11 cellular contexts compared by ENCODE assay signal in genomic region chr17:68288375-68288774, GRCh38. TPM values are rescaled to one million over a fixed set of nuclear protein-coding genes. Genes with fewer than 3 reads are reported as not detected.
DNase-seq lines count a peak whose midpoint lies in the region; ATAC-seq and TF ChIP-seq lines count a peak whose summit lies in the region.
"Had no signal": no experiment of that assay in that cellular context is flagged by ENCODE, and none has a peak within 500 bp of the region (broad histone marks: within the 10 kb centered on the region; RNA-seq: fewer than 3 reads in every experiment).

No MANE protein-coding gene starts in this region.

- no peaks in the 10 kb centered on the region for H3K27me3 Mint-ChIP-seq in CD4-positive, alpha-beta T cell
- peaks cover 63% of the 10 kb centered on the region for H3K27me3 Mint-ChIP-seq in nephron progenitor cell (ENCODE audit: low read depth, poor library complexity)
- no peaks in the 10 kb centered on the region for H3K27me3 Mint-ChIP-seq in MCF 10A (ENCODE audit: insufficient read depth, unreplicated experiment)

- H3K36me3 Mint-ChIP-seq in CD4-positive, alpha-beta T cell (ENCODE audit: low read depth) = peaks cover 9% of the 10 kb centered on the region
- H3K36me3 Mint-ChIP-seq in nephron progenitor cell (ENCODE audit: low read depth) (no peaks in the 10 kb centered on the region), MCF 10A (ENCODE audit: insufficient read depth, unreplicated experiment) (no peaks in the 10 kb centered on the region)

- DNase-seq in CD4-positive, alpha-beta T cell = no peak
- DNase-seq in glomerular visceral epithelial cell (ENCODE audit: extremely low spot score) (peak; percentile 41), nephron progenitor cell (no peak), MCF 10A (ENCODE audit: unreplicated experiment) (no peak), SHP77 (lab: John Stamatoyannopoulos, UW) (no peak)
- DNase-seq in stimulated activated CD4-positive, alpha-beta T cell treated with anti-CD3 and anti-CD28 coated beads, Interleukin-1b, Interleukin-23, amount 100 ng/mL, for 48 hours = no peak
- DNase-seq: cerebellar nuclear complex, NCI-H510A treated with DMSO at 0.1 percent for 48 hours had no signal

- H3K79me2 ChIP-seq in OCI-LY3 (ENCODE audit: low read length) = peaks cover 72% of the 10 kb centered on the region

- POLR2A ChIA-PET in CD4-positive, alpha-beta T cell (lab: Charles Lee) = interaction anchor here (0.6 to 6.3 kb wide), 4 partner anchors 25 to 170 kb away, joined by 4 to 104 read pairs (median 72); no protein-coding TSS in a partner anchor
- POLR2A ChIA-PET in MCF 10A (lab: Yijun Ruan, JAX) = no interaction called here

- H4K20me1 ChIP-seq in OCI-LY3 (ENCODE audit: insufficient read depth, low read length) = no peaks in the 10 kb centered on the region

- H3K36me3 ChIP-seq in OCI-LY3 (replicated peaks; ENCODE audit: low read depth, low read length) = peaks cover 10% of the 10 kb centered on the region

- CTCF ChIA-PET in CD4-positive, alpha-beta T cell (lab: Charles Lee) = interaction anchor here (0.7 to 1.3 kb wide), 2 partner anchors 25 to 112 kb away, joined by 3 to 7 read pairs; no protein-coding TSS in a partner anchor
- CTCF ChIA-PET in MCF 10A (lab: Yijun Ruan, JAX) = interaction anchor here (0.6 to 1.4 kb wide), 3 partner anchors 115 to 1619 kb away, joined by 3 to 4 read pairs (median 3); no protein-coding TSS in a partner anchor

- peaks cover 50% of the 10 kb centered on the region for H3K4me1 ChIP-seq in OCI-LY3 (ENCODE audit: low read length)

- no peak for TF ChIP-seq CTCF in CD4-positive, alpha-beta T cell (IDR thresholded peaks at IDR 0.05)
- TF ChIP-seq CTCF in OCI-LY3 (IDR thresholded peaks at IDR 0.05; ENCODE audit: low read depth, low read length) (no peak), nephron progenitor cell (IDR thresholded peaks at IDR 0.05) (no peak), MCF 10A (IDR thresholded peaks at IDR 0.05; ENCODE audit: unreplicated experiment) (no peak)

- H3K4me3 Mint-ChIP-seq in CD4-positive, alpha-beta T cell = peak overlapping the region; percentile 98
- H3K4me3 Mint-ChIP-seq in nephron progenitor cell (no peak overlapping the region), MCF 10A (ENCODE audit: unreplicated experiment) (no peak overlapping the region)

- no peak overlapping the region for H3K27ac ChIP-seq in CD4-positive, alpha-beta T cell (ENCODE audit: low read depth, low read length)
- peak overlapping the region; percentile 99 for H3K27ac ChIP-seq in OCI-LY3 (ENCODE audit: low read length)

- H3K9ac ChIP-seq in OCI-LY3 (ENCODE audit: low read length) = peak overlapping the region; percentile 92

- H3K27ac Mint-ChIP-seq in CD4-positive, alpha-beta T cell = peak overlapping the region; percentile 98
- H3K27ac Mint-ChIP-seq in nephron progenitor cell (no peak overlapping the region), MCF 10A (ENCODE audit: low read depth, unreplicated experiment) (no peak overlapping the region)

- no peak overlapping the region for H2AFZ ChIP-seq in OCI-LY3 (ENCODE audit: low read depth, low read length)

- H3K4me3 ChIP-seq in OCI-LY3 (ENCODE audit: low read length) = peak overlapping the region; percentile 92

- ATAC-seq in CD4-positive, alpha-beta T cell (ENCODE audit: poor library complexity) = no peak

- H3K9me3 ChIP-seq in CD4-positive, alpha-beta T cell (ENCODE audit: control insufficient read depth, low read length) = no peaks in the 10 kb centered on the region
- no peaks in the 10 kb centered on the region for H3K9me3 ChIP-seq in OCI-LY3 (ENCODE audit: insufficient read depth, low read length)

- peaks cover 52% of the 10 kb centered on the region for H3K4me1 Mint-ChIP-seq in CD4-positive, alpha-beta T cell (ENCODE audit: low read depth)
- H3K4me1 Mint-ChIP-seq in nephron progenitor cell (peaks cover 29% of the 10 kb centered on the region), MCF 10A (ENCODE audit: insufficient read depth, unreplicated experiment) (no peaks in the 10 kb centered on the region)

- BruUV-seq in MCF 10A (replicated peaks; lab: Mats Ljungman, UMichigan) = no TSS peak

- H3K9me3 Mint-ChIP-seq in CD4-positive, alpha-beta T cell = no peaks in the 10 kb centered on the region
- no peaks in the 10 kb centered on the region for H3K9me3 Mint-ChIP-seq in nephron progenitor cell
- no peaks in the 10 kb centered on the region for H3K9me3 Mint-ChIP-seq in MCF 10A (ENCODE audit: unreplicated experiment)

- H3K4me2 ChIP-seq in OCI-LY3 (ENCODE audit: low read length) = peak overlapping the region; percentile 96

- H3K27me3 ChIP-seq in CD4-positive, alpha-beta T cell (ENCODE audit: control insufficient read depth, insufficient read depth, low read length) = no peaks in the 10 kb centered on the region
- H3K27me3 ChIP-seq in OCI-LY3 (ENCODE audit: low read depth, low read length) = no peaks in the 10 kb centered on the region

- TF ChIP-seq POLR2A in GM19099 (IDR thresholded peaks at IDR 0.05; ENCODE audit: extremely low read depth, insufficient read length, low read depth) = peak; percentile 25

- intact Hi-C loops in CD4-positive, alpha-beta T cell (cut with DNase I, micrococcal nuclease) = no loop called here
- intact Hi-C loops in MCF 10A (cut with micrococcal nuclease) = no loop called here

RNA-seq across cellular contexts. Expression of gene SLC16A6, which starts 2.6 kb away (rescaled TPM):
- total RNA-seq in CD4-positive, alpha-beta T cell = 1 to 10 TPM; 7.7 to 9.5 TPM
- total RNA-seq in MCF 10A (2022) = 1.4 and 1.6 TPM in 2 replicates
- total RNA-seq: HT-29 had no signal

RNA-seq across cellular contexts. Expression of gene ARSG, which starts 2.9 kb away (rescaled TPM):
- total RNA-seq in CD4-positive, alpha-beta T cell = 10 to 100 TPM; 13.8 to 16.0 TPM
- total RNA-seq in MCF 10A (2022) = 5.0 and 5.9 TPM in 2 replicates

RNA-seq across cellular contexts. Expression of gene AMZ2, which starts 40.5 kb away (rescaled TPM):
- 10 to 100 TPM; 63.0 to 64.9 TPM for total RNA-seq in CD4-positive, alpha-beta T cell
- 127 and 147 TPM in 2 replicates for total RNA-seq in MCF 10A (2022)
